Comparison of ENCODE assay signal across 7 cellular contexts in the genomic region with DNA sequence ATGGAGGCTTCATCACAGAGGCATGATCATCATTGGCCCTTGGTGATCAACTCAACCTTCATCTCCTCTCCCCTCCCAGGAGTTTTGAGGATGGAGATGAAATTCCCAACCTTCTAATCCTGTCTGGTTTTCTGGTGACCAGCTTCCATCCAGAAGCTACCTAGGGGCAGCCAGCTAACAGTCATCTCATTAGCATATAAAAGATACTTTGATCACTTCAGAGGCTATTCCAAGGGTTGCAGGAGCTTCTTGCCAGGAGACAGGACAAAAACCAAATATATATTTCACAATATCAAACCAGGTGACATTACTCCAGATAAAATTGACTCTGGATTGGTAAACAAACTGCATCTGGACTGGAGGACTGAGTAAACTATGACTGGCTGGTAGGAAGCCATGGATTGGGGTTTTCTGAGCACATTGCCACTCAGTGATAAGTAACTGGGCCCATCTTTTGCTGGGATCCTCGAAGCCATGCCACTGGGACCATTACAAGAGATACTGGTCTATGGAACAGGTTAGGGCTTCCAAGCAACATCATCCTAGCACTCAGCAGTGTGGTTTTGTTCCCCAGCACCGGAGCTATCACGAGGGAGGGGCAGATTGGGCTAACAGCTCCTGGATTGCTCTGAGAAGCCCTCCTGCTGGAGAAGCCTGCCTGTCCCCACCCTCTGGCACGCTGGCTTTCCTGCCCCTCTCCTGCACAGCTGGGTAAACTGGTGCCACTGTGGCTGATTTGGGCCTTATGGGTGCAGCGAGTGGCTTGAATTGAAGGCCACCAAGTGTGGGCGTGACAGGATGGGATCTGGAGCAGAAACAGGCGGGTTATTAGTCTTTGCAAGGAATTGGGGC.
A peak's percentile ranks its signal among the peaks of the same experiment; 100 is the strongest.
DNase-seq lines count a peak whose midpoint lies in the region; ATAC-seq and TF ChIP-seq lines count a peak whose summit lies in the region.
"Not testable (repeated sequence)": the region's sequence is repeated elsewhere in the genome, so short reads cannot be mapped to it uniquely, and the experiment has no call there.

No MANE protein-coding gene starts in this region.

- H3K27me3 Mint-ChIP-seq in activated CD8-positive, alpha-beta memory T cell treated with anti-CD3 and anti-CD28 coated beads, Interleukin-2, amount 10 ng/mL, durations not matched to agents 7 days and 5 days; endothelial cell (ENCODE audit: unreplicated experiment); natural killer cell (ENCODE audit: low read depth in 2 of 2): not testable (repeated sequence)

- not testable (repeated sequence) for H4K20me1 ChIP-seq in MM.1S (ENCODE audit: insufficient read depth, low read length)

- DNase-seq in MM.1S; activated CD8-positive, alpha-beta memory T cell treated with anti-CD3 and anti-CD28 coated beads, Interleukin-2, amount 10 ng/mL, durations not matched to agents 7 days and 5 days; endothelial cell (ENCODE audit: low spot score); natural killer cell: not testable (repeated sequence)

- not testable (repeated sequence) for H3K9ac ChIP-seq in MM.1S (ENCODE audit: low read length)

- not testable (repeated sequence) for H3K4me1 ChIP-seq in MM.1S (ENCODE audit: low read length)

- H2AFZ ChIP-seq in MM.1S (ENCODE audit: low read length): not testable (repeated sequence)

- CTCF ChIA-PET in activated CD8-positive, alpha-beta memory T cell treated with anti-CD3 and anti-CD28 coated beads, Interleukin-2, amount 10 ng/mL, durations not matched to agents 7 days and 5 days (lab: Charles Lee): not testable (repeated sequence)

- not testable (repeated sequence) for H3K9me3 Mint-ChIP-seq in activated CD8-positive, alpha-beta memory T cell treated with anti-CD3 and anti-CD28 coated beads, Interleukin-2, amount 10 ng/mL, durations not matched to agents 7 days and 5 days (ENCODE audit: low read depth); endothelial cell (ENCODE audit: unreplicated experiment); natural killer cell

- H3K4me3 Mint-ChIP-seq in activated CD8-positive, alpha-beta memory T cell treated with anti-CD3 and anti-CD28 coated beads, Interleukin-2, amount 10 ng/mL, durations not matched to agents 7 days and 5 days; endothelial cell (ENCODE audit: unreplicated experiment); natural killer cell: not testable (repeated sequence)

- H3K36me3 ChIP-seq in MM.1S (replicated peaks; ENCODE audit: insufficient read depth, low read length): not testable (repeated sequence)

- intact Hi-C loops in natural killer cell (cut with micrococcal nuclease): loop anchor here (5.0 kb wide), 1 partner anchor 86 kb away; a partner anchor contains a TSS

- H3K27me3 ChIP-seq in MM.1S (replicated peaks; ENCODE audit: insufficient read depth, low read length): not testable (repeated sequence)

- peak overlapping the region; percentile 87; the same call in 1 of the 2 replicates for H3K27ac ChIP-seq in MM.1S (ENCODE audit: low read length)

- not testable (repeated sequence) for H3F3A ChIP-seq in MM.1S (ENCODE audit: insufficient read depth, low read length)

- not testable (repeated sequence) for TF ChIP-seq POLR2A in GM18505 (IDR thresholded peaks at IDR 0.05; ENCODE audit: borderline replicate concordance, extremely low read depth, insufficient read depth, insufficient read length)

- ATAC-seq in GM18505 (IDR thresholded peaks at IDR 0.05; ENCODE audit: unreplicated experiment) (peak; percentile 8), GM19452 (IDR thresholded peaks at IDR 0.05; ENCODE audit: unreplicated experiment) (peak; percentile 17), HG02870 (IDR thresholded peaks at IDR 0.05; ENCODE audit: unreplicated experiment) (peak; percentile 13)
- peak; percentile 20 for ATAC-seq in activated CD8-positive, alpha-beta memory T cell treated with anti-CD3 and anti-CD28 coated beads, Interleukin-2, amount 10 ng/mL, durations not matched to agents 7 days and 5 days
- ATAC-seq in natural killer cell: not testable (repeated sequence)

- not testable (repeated sequence) for H3K9me3 ChIP-seq in MM.1S (replicated peaks; ENCODE audit: insufficient read depth, low read length)

- peaks cover 21% of the 10 kb centered on the region for H3K4me1 Mint-ChIP-seq in activated CD8-positive, alpha-beta memory T cell treated with anti-CD3 and anti-CD28 coated beads, Interleukin-2, amount 10 ng/mL, durations not matched to agents 7 days and 5 days
- peaks cover 18% of the 10 kb centered on the region for H3K4me1 Mint-ChIP-seq in endothelial cell (ENCODE audit: unreplicated experiment)
- H3K4me1 Mint-ChIP-seq in natural killer cell: peaks cover 14 to 20% of the 10 kb centered on the region in 2 donors

- not testable (repeated sequence) for H3K79me2 ChIP-seq in MM.1S (ENCODE audit: low read length)

- peaks cover 35% of the 10 kb centered on the region for H3K36me3 Mint-ChIP-seq in activated CD8-positive, alpha-beta memory T cell treated with anti-CD3 and anti-CD28 coated beads, Interleukin-2, amount 10 ng/mL, durations not matched to agents 7 days and 5 days
- peaks cover 17% of the 10 kb centered on the region for H3K36me3 Mint-ChIP-seq in endothelial cell (ENCODE audit: low read depth, unreplicated experiment)
- H3K36me3 Mint-ChIP-seq in natural killer cell: not testable (repeated sequence)

- not testable (repeated sequence) for H3K4me3 ChIP-seq in MM.1S (ENCODE audit: low read length)

- H3K4me2 ChIP-seq in MM.1S (ENCODE audit: low read depth, low read length): peak overlapping the region; percentile 65

- not testable (repeated sequence) for H3K9me2 ChIP-seq in MM.1S (replicated peaks; ENCODE audit: insufficient read depth, low read length)

- TF ChIP-seq CTCF in MM.1S (IDR thresholded peaks at IDR 0.05; ENCODE audit: low read length); endothelial cell (IDR thresholded peaks at IDR 0.05; ENCODE audit: unreplicated experiment); natural killer cell (IDR thresholded peaks at IDR 0.05): not testable (repeated sequence)

- peak overlapping the region; percentile 79 for H3K27ac Mint-ChIP-seq in activated CD8-positive, alpha-beta memory T cell treated with anti-CD3 and anti-CD28 coated beads, Interleukin-2, amount 10 ng/mL, durations not matched to agents 7 days and 5 days
- H3K27ac Mint-ChIP-seq in endothelial cell (ENCODE audit: unreplicated experiment) (peak overlapping the region; percentile 98), natural killer cell (peak overlapping the region; percentile 79 to 86)
